ENCODE assay signal across 14 cellular contexts in genomic region chr1:10637833-10638558, GRCh38.
DNase-seq lines count a peak whose midpoint lies in the region; ATAC-seq lines count a peak whose summit lies in the region.
"Had no signal": no experiment of that assay in that cellular context is flagged by ENCODE, and none has a peak within 500 bp of the region (broad histone marks: within the 10 kb centered on the region; RNA-seq: fewer than 3 reads in every experiment).

No MANE protein-coding gene starts in this region.

- H3K9me3 ChIP-seq in SK-N-MC (ENCODE audit: low read depth, low read length) (no peaks in the 10 kb centered on the region), skeletal muscle tissue (ENCODE audit: control insufficient read depth in 3 of 3, low read length in 3 of 3) (no peaks in the 10 kb centered on the region)
- H3K9me3 ChIP-seq: colonic mucosa, mucosa of descending colon had no signal

- H3K9ac ChIP-seq in SK-N-MC (ENCODE audit: insufficient read length): no peak overlapping the region
- peak overlapping the region in 2 of 3 donors; percentile 32 to 54 for H3K9ac ChIP-seq in skeletal muscle tissue (ENCODE audit: low read depth in 1 of 3, low read length in 3 of 3)

- no peaks in the 10 kb centered on the region for H3K36me3 ChIP-seq in SK-N-MC (ENCODE audit: insufficient read depth, low read length)
- peaks cover 14 to 21% (median 14%) of the 10 kb centered on the region in 3 donors for H3K36me3 ChIP-seq in skeletal muscle tissue (ENCODE audit: control insufficient read depth in 3 of 3, insufficient read depth in 3 of 3, low read length in 3 of 3)
- H3K36me3 ChIP-seq: colonic mucosa had no signal

- peak overlapping the region; percentile 95 for H3K27ac ChIP-seq in SK-N-MC
- no peak overlapping the region for H3K27ac ChIP-seq in skeletal muscle tissue (ENCODE audit: low read depth, low read length)
- H3K27ac ChIP-seq: colonic mucosa had no signal

- H3K4me3 ChIP-seq in SK-N-MC (no peak overlapping the region), skeletal muscle tissue (ENCODE audit: low read length in 3 of 3) (no peak overlapping the region)
- H3K4me3 ChIP-seq: colonic mucosa, mucosa of descending colon had no signal

- peak; percentile 23 for DNase-seq in EL
- DNase-seq in SK-N-MC (ENCODE audit: low read depth, low spot score): no peak
- DNase-seq in hepatic stellate cell (ENCODE audit: low spot score): peak; percentile 49
- DNase-seq in NCI-H69 (lab: John Stamatoyannopoulos, UW): no peak
- DNase-seq in NCI-H146 treated with DMSO at 0.1 percent for 48 hours (lab: John Stamatoyannopoulos, UW; ENCODE audit: unreplicated experiment): no peak
- DNase-seq in NCI-H128 (lab: John Stamatoyannopoulos, UW; ENCODE audit: unreplicated experiment): no peak
- DNase-seq: activated CD4-positive, CD25-positive, alpha-beta regulatory T cell treated with anti-CD3 and anti-CD28 coated beads, Interleukin-2, amount 50 U/mL, for 72 hours; colonic mucosa; DMS53; small intestine had no signal

- no peak for ATAC-seq in GM18870 (IDR thresholded peaks at IDR 0.05; ENCODE audit: unreplicated experiment)
- ATAC-seq: mucosa of descending colon, SK-N-SH treated with all-trans-retinoic acid at 6 μM for 48 hours had no signal

- peaks cover 0 to 8% (median 0%) of the 10 kb centered on the region in 3 donors for H3K27me3 ChIP-seq in skeletal muscle tissue (ENCODE audit: control insufficient read depth in 3 of 3, insufficient read depth in 3 of 3, low read length in 3 of 3)
- H3K27me3 ChIP-seq: colonic mucosa had no signal

- peaks cover 21 to 36% (median 34%) of the 10 kb centered on the region in 3 donors for H3K4me1 ChIP-seq in skeletal muscle tissue (ENCODE audit: control insufficient read depth in 3 of 3, insufficient read depth in 3 of 3, low read length in 3 of 3)
- H3K4me1 ChIP-seq: colonic mucosa had no signal

Comparison
In these comparisons a context has a peak if more than half of its experiments do, and no peak if none do; other contexts are left out.
1. DNase-seq: peak in EL (single experiment) and hepatic stellate cell (single experiment); none in SK-N-MC (single experiment), NCI-H69 (single experiment), NCI-H146 treated with DMSO at 0.1 percent for 48 hours (single experiment) and NCI-H128 (single experiment).